In the genomic region with DNA sequence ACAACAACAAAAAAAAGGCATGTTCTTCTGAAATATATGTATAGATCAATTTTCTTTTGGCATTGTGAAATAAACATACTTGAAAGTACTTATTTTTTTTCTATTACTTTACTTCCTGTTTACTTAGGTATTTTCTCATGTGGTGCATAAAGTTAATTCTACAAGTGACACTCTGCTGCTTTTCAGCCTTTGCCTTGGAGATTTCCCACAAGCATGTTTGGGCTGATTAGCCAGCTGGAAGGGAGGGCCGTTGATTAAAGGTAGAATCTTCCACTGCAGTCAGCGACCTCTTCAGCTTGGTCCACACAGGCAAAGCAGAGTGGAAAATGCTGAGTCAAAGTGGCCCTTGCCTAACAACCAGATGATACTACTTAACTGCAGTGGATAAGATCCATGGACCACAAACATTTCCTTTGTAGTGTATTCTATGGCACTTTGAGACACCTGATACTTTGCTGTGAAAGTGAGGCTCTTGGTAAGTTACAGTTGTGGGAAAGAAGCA, we compare ENCODE assay signal across 8 cellular contexts.
A peak's percentile ranks its signal among the peaks of the same experiment; 100 is the strongest.
DNase-seq lines count a peak whose midpoint lies in the region; ATAC-seq and TF ChIP-seq lines count a peak whose summit lies in the region.

No MANE protein-coding gene starts in this region.

- TF ChIP-seq CTCF in gastroesophageal sphincter (IDR thresholded peaks at IDR 0.05) = no peak

- no peak overlapping the region for H3K9ac ChIP-seq in GM23248

- H3K4me3 ChIP-seq in GM23248 = no peak overlapping the region
- no peak overlapping the region for H3K4me3 ChIP-seq in gastroesophageal sphincter
- no peak overlapping the region for H3K4me3 ChIP-seq in CD8-positive, alpha-beta memory T cell (ENCODE audit: low read length)

- no peaks in the 10 kb centered on the region for H3K9me2 ChIP-seq in GM23248 (ENCODE audit: insufficient read depth)

- CTCF ChIA-PET in CD8-positive, alpha-beta memory T cell (lab: Charles Lee) = no interaction called here

- H4K20me1 ChIP-seq in GM23248 (ENCODE audit: insufficient read depth) = no peaks in the 10 kb centered on the region

- POLR2A ChIA-PET in CD8-positive, alpha-beta memory T cell (lab: Charles Lee) = no interaction called here

- H3K27ac ChIP-seq in GM23248 (peak overlapping the region; percentile 48), gastroesophageal sphincter (no peak overlapping the region)
- H3K27ac ChIP-seq in CD8-positive, alpha-beta memory T cell (ENCODE audit: low read depth, low read length) = no peak overlapping the region

- no peak for TF ChIP-seq EP300 in gastroesophageal sphincter (IDR thresholded peaks at IDR 0.05)

- in situ Hi-C loops in GM23248 (cut with MboI) = loop anchor here (25.0 kb wide), 1 partner anchor 1526 kb away; no protein-coding TSS in a partner anchor

- peaks cover 17 to 23% of the 10 kb centered on the region in 2 donors for H3K36me3 Mint-ChIP-seq in stimulated activated naive B cell treated with anti-CD40 and anti-IgM and Interleukin-4, amounts not matched to agents 10 μg/mL and 1 μg/mL and 100 μg/mL, for 72 hours
- no peaks in the 10 kb centered on the region for H3K36me3 Mint-ChIP-seq in CD8-positive, alpha-beta memory T cell

- H3K4me2 ChIP-seq in GM23248 (ENCODE audit: unreplicated experiment) = peak overlapping the region; percentile 8

- H3K36me3 ChIP-seq in GM23248 (ENCODE audit: low read depth) (no peaks in the 10 kb centered on the region), gastroesophageal sphincter (no peaks in the 10 kb centered on the region)
- H3K36me3 ChIP-seq in CD8-positive, alpha-beta memory T cell (ENCODE audit: insufficient read depth, low read length) = no peaks in the 10 kb centered on the region

- H3K27me3 ChIP-seq in GM23248 (replicated peaks; ENCODE audit: insufficient read depth) = no peaks in the 10 kb centered on the region
- H3K27me3 ChIP-seq in gastroesophageal sphincter = no peaks in the 10 kb centered on the region
- H3K27me3 ChIP-seq in CD8-positive, alpha-beta memory T cell (ENCODE audit: insufficient read depth, low read length, poor library complexity, severe bottlenecking) = no peaks in the 10 kb centered on the region

- no peaks in the 10 kb centered on the region for H3K79me2 ChIP-seq in GM23248 (ENCODE audit: insufficient read depth)

- WGBS in GM23248 (ENCODE audit: low coverage in 1 of 2, low lambda C conversion rate in 2 of 2, missing lambda C conversion rate in 2 of 2), 2 experiments = 3 to 7% methylated on average over 2 of the region's 2 CpGs
- WGBS in gastroesophageal sphincter (ENCODE audit: low coverage in 1 of 2), 2 donors = 37% methylated on average over 2 of the region's 2 CpGs; no CpG with 5 or more reads in 1 of the 2 donors

- peaks cover 14 to 23% of the 10 kb centered on the region in 2 donors for H3K4me1 Mint-ChIP-seq in stimulated activated naive B cell treated with anti-CD40 and anti-IgM and Interleukin-4, amounts not matched to agents 10 μg/mL and 1 μg/mL and 100 μg/mL, for 72 hours
- H3K4me1 Mint-ChIP-seq in CD8-positive, alpha-beta memory T cell = no peaks in the 10 kb centered on the region

- no peak for TF ChIP-seq POLR2A in gastroesophageal sphincter (IDR thresholded peaks at IDR 0.05)

- H3F3A ChIP-seq in GM23248 (ENCODE audit: insufficient read depth) = peaks cover 7% of the 10 kb centered on the region

- H3K27me3 Mint-ChIP-seq in stimulated activated naive B cell treated with anti-CD40 and anti-IgM and Interleukin-4, amounts not matched to agents 10 μg/mL and 1 μg/mL and 100 μg/mL, for 72 hours = no peaks in the 10 kb centered on the region
- peaks cover 0 to 3% of the 10 kb centered on the region in 2 donors for H3K27me3 Mint-ChIP-seq in CD8-positive, alpha-beta memory T cell

- no peak overlapping the region for H3K4me3 Mint-ChIP-seq in stimulated activated naive B cell treated with anti-CD40 and anti-IgM and Interleukin-4, amounts not matched to agents 10 μg/mL and 1 μg/mL and 100 μg/mL, for 72 hours
- no peak overlapping the region for H3K4me3 Mint-ChIP-seq in CD8-positive, alpha-beta memory T cell

- H3K27ac Mint-ChIP-seq in stimulated activated naive B cell treated with anti-CD40 and anti-IgM and Interleukin-4, amounts not matched to agents 10 μg/mL and 1 μg/mL and 100 μg/mL, for 72 hours = peak overlapping the region; percentile 6
- H3K27ac Mint-ChIP-seq in CD8-positive, alpha-beta memory T cell = peak overlapping the region in 1 of 8 donors; percentile 27

- H3K4me1 ChIP-seq in GM23248 (ENCODE audit: insufficient read depth) (peaks cover 10% of the 10 kb centered on the region), gastroesophageal sphincter (peaks cover 0 to 10% (median 0%) of the 10 kb centered on the region in 3 donors)
- H3K4me1 ChIP-seq in CD8-positive, alpha-beta memory T cell (ENCODE audit: insufficient read depth, low read length) = no peaks in the 10 kb centered on the region

- H3K9me3 Mint-ChIP-seq in stimulated activated naive B cell treated with anti-CD40 and anti-IgM and Interleukin-4, amounts not matched to agents 10 μg/mL and 1 μg/mL and 100 μg/mL, for 72 hours = peaks cover 11 to 12% of the 10 kb centered on the region in 2 donors
- peaks cover 5 to 9% (median 7%) of the 10 kb centered on the region in 5 donors for H3K9me3 Mint-ChIP-seq in CD8-positive, alpha-beta memory T cell

- ATAC-seq in GM18508 (IDR thresholded peaks at IDR 0.05; ENCODE audit: insufficient read depth, unreplicated experiment) = peak; percentile 67
- ATAC-seq in stimulated activated naive B cell treated with anti-CD40 and anti-IgM and Interleukin-4, amounts not matched to agents 10 μg/mL and 1 μg/mL and 100 μg/mL, for 72 hours (replicated peaks) = peak; percentile 60 to 74
- no peak for ATAC-seq in gastroesophageal sphincter

- peak overlapping the region; percentile 32; the same call in 1 of the 2 replicates for H2AFZ ChIP-seq in GM23248

- DNase-seq in GM23248 = peak; percentile 81
- DNase-seq in NAMALWA (ENCODE audit: low spot score) = peak; percentile 12
- peak; percentile 98 for DNase-seq in fibroblast of gingiva (ENCODE audit: low read depth)
- DNase-seq in stimulated activated naive B cell treated with anti-CD40 and anti-IgM and Interleukin-4, amounts not matched to agents 10 μg/mL and 1 μg/mL and 100 μg/mL, for 72 hours = no peak
- DNase-seq in stimulated activated CD4-positive, alpha-beta T cell treated with anti-CD3 and anti-CD28 coated beads, Interleukin-1b, Interleukin-23, amount 100 ng/mL, for 48 hours = no peak
- DNase-seq in CD8-positive, alpha-beta memory T cell = no peak

- H3K9me3 ChIP-seq in GM23248 (ENCODE audit: low read depth) (no peaks in the 10 kb centered on the region), gastroesophageal sphincter (no peaks in the 10 kb centered on the region)
- H3K9me3 ChIP-seq in CD8-positive, alpha-beta memory T cell (ENCODE audit: low read length) = no peaks in the 10 kb centered on the region

Comparison
In these comparisons a context has a peak if more than half of its experiments do, and no peak if none do; other contexts are left out.
1. DNase-seq: peak in GM23248 (single experiment), NAMALWA (single experiment) and fibroblast of gingiva (single experiment); none in stimulated activated naive B cell treated with anti-CD40 and anti-IgM and Interleukin-4, amounts not matched to agents 10 μg/mL and 1 μg/mL and 100 μg/mL, for 72 hours (single experiment), stimulated activated CD4-positive, alpha-beta T cell treated with anti-CD3 and anti-CD28 coated beads, Interleukin-1b, Interleukin-23, amount 100 ng/mL, for 48 hours (single experiment) and CD8-positive, alpha-beta memory T cell (0 of 5).